8 cellular contexts compared by ENCODE assay signal in genomic region chr19:47813304-47813994, GRCh38. TPM values are rescaled to one million over a fixed set of nuclear protein-coding genes. Genes with fewer than 3 reads are reported as not detected.
DNase-seq lines count a peak whose midpoint lies in the region; ATAC-seq and TF ChIP-seq lines count a peak whose summit lies in the region.

No MANE protein-coding gene starts in this region.

- no peaks in the 10 kb centered on the region for H3K9me2 ChIP-seq in Karpas-422 (replicated peaks; ENCODE audit: insufficient read depth, low read length)

- H3K27ac Mint-ChIP-seq in activated naive CD8-positive, alpha-beta T cell treated with anti-CD3 and anti-CD28 coated beads for 36 hours: no peak overlapping the region

- TF ChIP-seq CTCF in DND-41 (IDR thresholded peaks at IDR 0.05; ENCODE audit: borderline replicate concordance, extremely low read depth, low read length, poor library complexity, severe bottlenecking) (peak; percentile 82), heart right ventricle (IDR thresholded peaks at IDR 0.05) (peak; percentile 31 to 61 (median 56))

- H3K36me3 ChIP-seq in DND-41 (ENCODE audit: insufficient read depth, low read length) (no peaks in the 10 kb centered on the region), Karpas-422 (ENCODE audit: insufficient read depth, low read length) (no peaks in the 10 kb centered on the region), heart right ventricle (no peaks in the 10 kb centered on the region)

- no peak overlapping the region for H3K4me2 ChIP-seq in DND-41 (ENCODE audit: insufficient read depth, low read length)
- no peak overlapping the region for H3K4me2 ChIP-seq in Karpas-422 (ENCODE audit: low read depth, low read length, poor library complexity, severe bottlenecking)

- H3K27ac ChIP-seq in DND-41 (ENCODE audit: low read length): no peak overlapping the region
- no peak overlapping the region for H3K27ac ChIP-seq in Karpas-422 (ENCODE audit: low read length)
- H3K27ac ChIP-seq in heart right ventricle: no peak overlapping the region

- H3K27me3 ChIP-seq in DND-41 (ENCODE audit: insufficient read depth, low read length, poor library complexity) (no peaks in the 10 kb centered on the region), Karpas-422 (ENCODE audit: low read length) (no peaks in the 10 kb centered on the region), heart right ventricle (peaks cover 0 to 15% (median 4%) of the 10 kb centered on the region in 7 donors)

- H3K4me3 ChIP-seq in DND-41 (ENCODE audit: low read depth in 1 of 2, low read length in 2 of 2): no peak overlapping the region
- H3K4me3 ChIP-seq in Karpas-422 (ENCODE audit: low read length): no peak overlapping the region
- no peak overlapping the region for H3K4me3 ChIP-seq in heart right ventricle

- H2AFZ ChIP-seq in DND-41 (ENCODE audit: low read depth, low read length) (no peak overlapping the region), Karpas-422 (ENCODE audit: low read length) (no peak overlapping the region)

- H3K4me1 ChIP-seq in DND-41 (ENCODE audit: insufficient read depth, low read length) (no peaks in the 10 kb centered on the region), Karpas-422 (ENCODE audit: low read length) (no peaks in the 10 kb centered on the region), heart right ventricle (no peaks in the 10 kb centered on the region)

- no peaks in the 10 kb centered on the region for H3K36me3 Mint-ChIP-seq in activated naive CD8-positive, alpha-beta T cell treated with anti-CD3 and anti-CD28 coated beads for 36 hours

- 38 to 39% methylated on average over 17 of the region's 17 CpGs for WGBS in heart right ventricle, 2 donors

- H3K9me3 Mint-ChIP-seq in activated naive CD8-positive, alpha-beta T cell treated with anti-CD3 and anti-CD28 coated beads for 36 hours: no peaks in the 10 kb centered on the region

- H3K4me3 Mint-ChIP-seq in activated naive CD8-positive, alpha-beta T cell treated with anti-CD3 and anti-CD28 coated beads for 36 hours: no peak overlapping the region

- no peaks in the 10 kb centered on the region; the same call in 1 of the 2 replicates for H4K20me1 ChIP-seq in DND-41 (ENCODE audit: insufficient read depth, low read length)
- no peaks in the 10 kb centered on the region for H4K20me1 ChIP-seq in Karpas-422 (ENCODE audit: insufficient read depth, low read depth, low read length)

- peaks cover 11% of the 10 kb centered on the region for H3K27me3 Mint-ChIP-seq in activated naive CD8-positive, alpha-beta T cell treated with anti-CD3 and anti-CD28 coated beads for 36 hours

- DNase-seq in DND-41 (peak; percentile 81), Karpas-422 (peak; percentile 87), SW480 (ENCODE audit: low spot score) (peak; percentile 72), heart right ventricle (peak; percentile 65 to 77), sciatic nerve (ENCODE audit: low spot score) (peak; percentile 83), GF-D8 (lab: John Stamatoyannopoulos, UW) (no peak)
- peak; percentile 74 for DNase-seq in activated naive CD8-positive, alpha-beta T cell treated with anti-CD3 and anti-CD28 coated beads for 36 hours

- intact Hi-C loops in heart right ventricle (cut with DNase I) (loop anchor here in 3 of 10 donors (5.0 to 10.0 kb wide), 2 partner anchors 49 to 51 kb away; no protein-coding TSS in a partner anchor), sciatic nerve (cut with DNase I) (no loop called here)

- peak; percentile 93 for ATAC-seq in DND-41 (ENCODE audit: insufficient read depth, low read depth)
- peak; percentile 51 to 86 (median 74) for ATAC-seq in heart right ventricle
- no peak for ATAC-seq in sciatic nerve
- ATAC-seq in HG02938 (IDR thresholded peaks at IDR 0.05; ENCODE audit: unreplicated experiment): no peak

- H3K9me3 ChIP-seq in DND-41 (ENCODE audit: insufficient read depth, low read length, severe bottlenecking): no peaks in the 10 kb centered on the region
- H3K9me3 ChIP-seq in Karpas-422 (ENCODE audit: low read length): no peaks in the 10 kb centered on the region
- no peaks in the 10 kb centered on the region for H3K9me3 ChIP-seq in heart right ventricle

- peaks cover 2% of the 10 kb centered on the region for H3K4me1 Mint-ChIP-seq in activated naive CD8-positive, alpha-beta T cell treated with anti-CD3 and anti-CD28 coated beads for 36 hours

- H3K9ac ChIP-seq in DND-41 (ENCODE audit: low read depth, low read length): no peak overlapping the region
- H3K9ac ChIP-seq in Karpas-422 (ENCODE audit: low read length): no peak overlapping the region

- H3K79me2 ChIP-seq in DND-41 (ENCODE audit: insufficient read depth, low read length) (no peaks in the 10 kb centered on the region), Karpas-422 (ENCODE audit: low read length) (no peaks in the 10 kb centered on the region)

RNA-seq across cellular contexts. Expression of gene CRX, which starts 8.3 kb away (rescaled TPM):
- total RNA-seq in Karpas-422 (2014; rRNA removed; shearing (Covaris generic); ENCODE audit: low replicate concordance): not detected in 2 replicates
- total RNA-seq in activated naive CD8-positive, alpha-beta T cell treated with anti-CD3 and anti-CD28 coated beads for 36 hours: not detected
- total RNA-seq in heart right ventricle (not detected), sciatic nerve (0.09 TPM)
- not detected for polyA plus RNA-seq in heart right ventricle

RNA-seq across cellular contexts. Expression of gene TPRX1, which starts 9.1 kb away (rescaled TPM):
- total RNA-seq in Karpas-422 (2014; rRNA removed; shearing (Covaris generic); ENCODE audit: low replicate concordance): not detected in 2 replicates
- not detected for total RNA-seq in activated naive CD8-positive, alpha-beta T cell treated with anti-CD3 and anti-CD28 coated beads for 36 hours
- total RNA-seq in heart right ventricle (not detected), sciatic nerve (not detected)
- not detected for polyA plus RNA-seq in heart right ventricle

RNA-seq across cellular contexts. Expression of gene SELENOW, which starts 34.9 kb away (rescaled TPM):
- total RNA-seq in Karpas-422 (2014; rRNA removed; shearing (Covaris generic); ENCODE audit: low replicate concordance): 3.5 and 4.1 TPM in 2 replicates
- 100 to 1,000 TPM in 1 of 2 experiments, 10 to 100 TPM in 1; 99.1 to 107 TPM for total RNA-seq in activated naive CD8-positive, alpha-beta T cell treated with anti-CD3 and anti-CD28 coated beads for 36 hours
- 1,000 to 10,000 TPM in 5 of 10 donors, 100 to 1,000 TPM in 5; 828 to 1,621 (median 1,009) TPM for total RNA-seq in heart right ventricle
- polyA plus RNA-seq in heart right ventricle: 1,000 to 10,000 TPM in 1 of 2 donors, 100 to 1,000 TPM in 1; 711 to 1,774 TPM
- total RNA-seq in sciatic nerve: 306 TPM

RNA-seq across cellular contexts. Expression of gene TPRX2, which starts 45.6 kb away (rescaled TPM):
- total RNA-seq in Karpas-422 (2014; rRNA removed; shearing (Covaris generic); ENCODE audit: low replicate concordance): not detected in 2 replicates
- total RNA-seq in activated naive CD8-positive, alpha-beta T cell treated with anti-CD3 and anti-CD28 coated beads for 36 hours: not detected
- not detected for total RNA-seq in heart right ventricle
- polyA plus RNA-seq in heart right ventricle: not detected
- total RNA-seq in sciatic nerve: not detected

Comparison
In these comparisons a context has a peak if more than half of its experiments do, and no peak if none do; other contexts are left out.
1. ATAC-seq: peak in DND-41 (single experiment) and heart right ventricle (8 of 8); none in sciatic nerve (single experiment) and HG02938 (single experiment).
2. RNA of gene SELENOW, which starts 34.9 kb away (total RNA-seq): 828 to 1,621 TPM in heart right ventricle, 306 TPM in sciatic nerve (single experiment) and 99.1 to 107 TPM in activated naive CD8-positive, alpha-beta T cell treated with anti-CD3 and anti-CD28 coated beads for 36 hours; 3.5 to 4.1 TPM in Karpas-422; every median in the first group is over 10 times any median in the second.